10 cellular contexts compared by ENCODE assay signal in genomic region chr2:218859994-218860831, GRCh38. TPM values are rescaled to one million over a fixed set of nuclear protein-coding genes. Genes with fewer than 3 reads are reported as not detected.
DNase-seq lines count a peak whose midpoint lies in the region; ATAC-seq and TF ChIP-seq lines count a peak whose summit lies in the region.
"Had no signal": no experiment of that assay in that cellular context is flagged by ENCODE, and none has a peak within 500 bp of the region (broad histone marks: within the 10 kb centered on the region; RNA-seq: fewer than 3 reads in every experiment).

No MANE protein-coding gene starts in this region.

- TF ChIP-seq POLR2A in upper lobe of left lung (IDR thresholded peaks at IDR 0.05): no peak

- H3K4me1 ChIP-seq in naive thymus-derived CD4-positive, alpha-beta T cell (ENCODE audit: control insufficient read depth in 2 of 2, insufficient read depth in 2 of 2, low read length in 2 of 2): peaks cover 6 to 24% of the 10 kb centered on the region in 2 donors
- H3K4me1 ChIP-seq in upper lobe of left lung: peaks cover 18 to 25% (median 20%) of the 10 kb centered on the region in 4 donors

- no peak overlapping the region for H3K27ac ChIP-seq in naive thymus-derived CD4-positive, alpha-beta T cell (ENCODE audit: low read depth, low read length)
- no peak overlapping the region for H3K27ac ChIP-seq in upper lobe of left lung

- POLR2A ChIA-PET in naive thymus-derived CD4-positive, alpha-beta T cell (lab: Charles Lee): no interaction called here

- no peaks in the 10 kb centered on the region for H3K36me3 ChIP-seq in naive thymus-derived CD4-positive, alpha-beta T cell (ENCODE audit: control insufficient read depth in 2 of 3, insufficient read depth in 3 of 3, low read length in 3 of 3)
- H3K36me3 ChIP-seq in upper lobe of left lung: no peaks in the 10 kb centered on the region

- TF ChIP-seq CTCF in chondrocyte (IDR thresholded peaks at IDR 0.05) (no peak), upper lobe of left lung (IDR thresholded peaks at IDR 0.05) (no peak)

- 4 to 8% methylated on average over 21 to 41 of the region's 46 CpGs for WGBS in upper lobe of left lung, 2 donors

- H3K36me3 Mint-ChIP-seq in activated naive CD4-positive, alpha-beta T cell treated with anti-CD3 and anti-CD28 coated beads, Interleukin-2, amount 50 U/mL, for 24 hours: no peaks in the 10 kb centered on the region
- H3K36me3 Mint-ChIP-seq in chondrocyte (ENCODE audit: low read depth): peaks cover 1% of the 10 kb centered on the region
- H3K36me3 Mint-ChIP-seq in naive thymus-derived CD4-positive, alpha-beta T cell: no peaks in the 10 kb centered on the region
- H3K36me3 Mint-ChIP-seq: CD4-positive, CD25-positive, alpha-beta regulatory T cell had no signal

- intact Hi-C loops in naive thymus-derived CD4-positive, alpha-beta T cell (cut with micrococcal nuclease): no loop called here

- peaks cover 48% of the 10 kb centered on the region for H3K27me3 Mint-ChIP-seq in activated naive CD4-positive, alpha-beta T cell treated with anti-CD3 and anti-CD28 coated beads, Interleukin-2, amount 50 U/mL, for 24 hours
- H3K27me3 Mint-ChIP-seq in chondrocyte (ENCODE audit: low read depth): peaks cover 59% of the 10 kb centered on the region
- peaks cover 72 to 88% (median 84%) of the 10 kb centered on the region in 5 donors for H3K27me3 Mint-ChIP-seq in naive thymus-derived CD4-positive, alpha-beta T cell

- H3K4me1 Mint-ChIP-seq in activated naive CD4-positive, alpha-beta T cell treated with anti-CD3 and anti-CD28 coated beads, Interleukin-2, amount 50 U/mL, for 24 hours: peaks cover 17% of the 10 kb centered on the region
- H3K4me1 Mint-ChIP-seq in chondrocyte (ENCODE audit: low read depth): peaks cover 24% of the 10 kb centered on the region
- H3K4me1 Mint-ChIP-seq in naive thymus-derived CD4-positive, alpha-beta T cell: peaks cover 9 to 28% (median 23%) of the 10 kb centered on the region in 7 donors

- CTCF ChIA-PET in naive thymus-derived CD4-positive, alpha-beta T cell (lab: Charles Lee): no interaction called here

- no peak for DNase-seq in activated naive CD4-positive, alpha-beta T cell treated with Interleukin-2 at 50 U/mL for 16 hours
- DNase-seq in chondrocyte (ENCODE audit: low spot score): peak; percentile 90
- DNase-seq in naive thymus-derived CD4-positive, alpha-beta T cell: no peak
- DNase-seq in upper lobe of left lung: no peak
- no peak for DNase-seq in NCI-H146 (lab: John Stamatoyannopoulos, UW)
- DNase-seq: CD4-positive, CD25-positive, alpha-beta regulatory T cell; stimulated activated CD4-positive, alpha-beta T cell treated with anti-CD3 and anti-CD28 coated beads, Interleukin-15, amount 100 ng/mL, for 24 hours had no signal

- no peak for ATAC-seq in naive thymus-derived CD4-positive, alpha-beta T cell
- ATAC-seq in upper lobe of left lung (ENCODE audit: low FRiP score in 2 of 2): no peak
- no peak for ATAC-seq in HG02588 (IDR thresholded peaks at IDR 0.05; ENCODE audit: unreplicated experiment)
- no peak for ATAC-seq in GM18870 (IDR thresholded peaks at IDR 0.05; ENCODE audit: unreplicated experiment)

- peak overlapping the region; percentile 76 for H3K4me3 Mint-ChIP-seq in activated naive CD4-positive, alpha-beta T cell treated with anti-CD3 and anti-CD28 coated beads, Interleukin-2, amount 50 U/mL, for 24 hours
- H3K4me3 Mint-ChIP-seq in chondrocyte (ENCODE audit: unreplicated experiment): peak overlapping the region; percentile 66
- peak overlapping the region; percentile 45 to 85 (median 69) for H3K4me3 Mint-ChIP-seq in naive thymus-derived CD4-positive, alpha-beta T cell

- H3K4me3 ChIP-seq in naive thymus-derived CD4-positive, alpha-beta T cell (ENCODE audit: low read length): no peak overlapping the region
- peak overlapping the region in 3 of 4 donors; percentile 35 to 40 (median 40) for H3K4me3 ChIP-seq in upper lobe of left lung

- no peak overlapping the region for H3K27ac Mint-ChIP-seq in activated naive CD4-positive, alpha-beta T cell treated with anti-CD3 and anti-CD28 coated beads, Interleukin-2, amount 50 U/mL, for 24 hours
- no peak overlapping the region for H3K27ac Mint-ChIP-seq in chondrocyte (ENCODE audit: unreplicated experiment)
- no peak overlapping the region for H3K27ac Mint-ChIP-seq in naive thymus-derived CD4-positive, alpha-beta T cell

- H3K9me3 Mint-ChIP-seq in activated naive CD4-positive, alpha-beta T cell treated with anti-CD3 and anti-CD28 coated beads, Interleukin-2, amount 50 U/mL, for 24 hours: no peaks in the 10 kb centered on the region
- H3K9me3 Mint-ChIP-seq in chondrocyte (ENCODE audit: low read depth): no peaks in the 10 kb centered on the region
- H3K9me3 Mint-ChIP-seq in naive thymus-derived CD4-positive, alpha-beta T cell: no peaks in the 10 kb centered on the region

- no peak for TF ChIP-seq EP300 in upper lobe of left lung (IDR thresholded peaks at IDR 0.05)

- H3K27me3 ChIP-seq in naive thymus-derived CD4-positive, alpha-beta T cell (ENCODE audit: control insufficient read depth in 2 of 2, insufficient read depth in 2 of 2, low read length in 2 of 2): peaks cover 8 to 31% of the 10 kb centered on the region in 2 donors
- H3K27me3 ChIP-seq in upper lobe of left lung: peaks cover 2 to 46% (median 28%) of the 10 kb centered on the region in 4 donors

- H3K9me3 ChIP-seq in naive thymus-derived CD4-positive, alpha-beta T cell (ENCODE audit: control insufficient read depth in 2 of 3, low read length in 3 of 3): no peaks in the 10 kb centered on the region
- no peaks in the 10 kb centered on the region for H3K9me3 ChIP-seq in upper lobe of left lung

RNA-seq across cellular contexts. Expression of gene WNT6, which starts 0.6 kb away (rescaled TPM):
- not detected in 3 replicates for total RNA-seq in chondrocyte
- total RNA-seq in naive thymus-derived CD4-positive, alpha-beta T cell: under 1 TPM in 1 of 5 experiments, not detected in 4; 0.22 TPM
- polyA plus RNA-seq in naive thymus-derived CD4-positive, alpha-beta T cell: under 1 TPM in 1 of 2 donors, not detected in 1; 0.11 TPM
- total RNA-seq in upper lobe of left lung: 1 to 10 TPM in 1 of 6 donors, under 1 TPM in 2, not detected in 3; 0.31 to 4.2 (median 0.44) TPM
- total RNA-seq: CD4-positive, CD25-positive, alpha-beta regulatory T cell had no signal
- polyA plus RNA-seq: CD4-positive, CD25-positive, alpha-beta regulatory T cell had no signal

RNA-seq across cellular contexts. Expression of gene WNT10A, which starts 20.4 kb away (rescaled TPM):
- not detected in 3 replicates for total RNA-seq in chondrocyte
- 1 to 10 TPM in 4 of 5 experiments, under 1 TPM in 1; 0.19 to 4.2 (median 3.0) TPM for total RNA-seq in naive thymus-derived CD4-positive, alpha-beta T cell
- polyA plus RNA-seq in naive thymus-derived CD4-positive, alpha-beta T cell: 1 to 10 TPM in 1 of 2 donors, under 1 TPM in 1; 0.61 to 1.2 TPM
- 1 to 10 TPM in 1 of 6 donors, under 1 TPM in 3, not detected in 2; 0.15 to 1.0 (median 0.55) TPM for total RNA-seq in upper lobe of left lung

RNA-seq across cellular contexts. Expression of gene PRKAG3, which starts 28.6 kb away (rescaled TPM):
- total RNA-seq in chondrocyte: not detected in 3 replicates
- not detected for total RNA-seq in naive thymus-derived CD4-positive, alpha-beta T cell
- not detected for polyA plus RNA-seq in naive thymus-derived CD4-positive, alpha-beta T cell
- not detected for total RNA-seq in upper lobe of left lung
- total RNA-seq: CD4-positive, CD25-positive, alpha-beta regulatory T cell had no signal
- polyA plus RNA-seq: CD4-positive, CD25-positive, alpha-beta regulatory T cell had no signal
